Comparison of ENCODE assay signal across 12 cellular contexts in the genomic region with DNA sequence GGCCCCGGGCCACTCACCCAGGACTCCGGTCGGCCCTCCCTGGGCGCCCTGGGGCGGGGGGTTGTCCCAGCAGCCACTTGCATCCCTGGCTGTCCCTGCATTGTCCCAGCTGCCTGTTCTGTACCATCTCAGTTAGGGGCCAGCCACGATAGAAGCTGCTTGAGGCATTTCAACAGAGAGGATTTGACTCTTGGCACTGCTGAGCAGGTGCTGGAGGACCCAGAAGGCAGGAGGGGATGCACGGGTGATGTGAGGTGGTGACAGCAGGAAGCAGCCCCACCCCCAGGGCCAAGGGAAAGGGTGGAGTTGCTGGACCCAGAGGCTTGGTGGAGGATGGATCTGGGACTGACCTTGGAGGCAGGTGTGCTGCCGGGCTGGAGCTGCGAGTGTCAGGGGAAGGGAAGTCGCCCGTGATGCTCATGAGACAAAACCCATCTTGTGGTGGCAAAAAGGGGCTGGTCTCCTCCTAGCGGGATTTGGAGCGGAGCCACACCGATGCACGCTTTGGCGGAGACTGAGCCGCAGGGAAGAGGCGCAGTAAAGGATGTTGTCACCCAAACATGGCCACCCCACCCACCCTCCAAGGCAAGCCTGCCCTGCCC.
DNase-seq lines count a peak whose midpoint lies in the region; ATAC-seq and TF ChIP-seq lines count a peak whose summit lies in the region.
"Had no signal": no experiment of that assay in that cellular context is flagged by ENCODE, and none has a peak within 500 bp of the region (broad histone marks: within the 10 kb centered on the region; RNA-seq: fewer than 3 reads in every experiment).

No MANE protein-coding gene starts in this region.

- intact Hi-C loops in activated naive CD4-positive, alpha-beta T cell treated with anti-CD3 and anti-CD28 coated beads for 36 hours (cut with micrococcal nuclease) = no loop called here

- H3K36me3 Mint-ChIP-seq in activated naive CD4-positive, alpha-beta T cell treated with anti-CD3 and anti-CD28 coated beads for 36 hours (ENCODE audit: low read depth) = no peaks in the 10 kb centered on the region
- H3K36me3 Mint-ChIP-seq in chondrocyte (ENCODE audit: low read depth) (no peaks in the 10 kb centered on the region), progenitor cell of endocrine pancreas (ENCODE audit: insufficient read depth) (no peaks in the 10 kb centered on the region)
- H3K36me3 Mint-ChIP-seq: CD4-positive, CD25-positive, alpha-beta regulatory T cell; IgD-negative memory B cell had no signal

- peak; percentile 3 for DNase-seq in activated naive CD4-positive, alpha-beta T cell treated with anti-CD3 and anti-CD28 coated beads for 36 hours
- DNase-seq in activated naive CD4-positive, alpha-beta T cell (lab: John Stamatoyannopoulos, UW) = no peak
- DNase-seq in NCI-H1105 treated with DMSO at 0.1 percent for 48 hours (lab: John Stamatoyannopoulos, UW) (peak; percentile 66), chondrocyte (ENCODE audit: low spot score) (peak; percentile 62), progenitor cell of endocrine pancreas (ENCODE audit: low spot score, unreplicated experiment) (peak; percentile 5), ACHN (no peak)
- DNase-seq: CD4-positive, CD25-positive, alpha-beta regulatory T cell; GOT3; NCI-H1436 had no signal

- H3K27ac Mint-ChIP-seq in activated naive CD4-positive, alpha-beta T cell treated with anti-CD3 and anti-CD28 coated beads for 36 hours = no peak overlapping the region
- H3K27ac Mint-ChIP-seq in chondrocyte (ENCODE audit: unreplicated experiment) (no peak overlapping the region), progenitor cell of endocrine pancreas (no peak overlapping the region)
- H3K27ac Mint-ChIP-seq: CD4-positive, CD25-positive, alpha-beta regulatory T cell; IgD-negative memory B cell had no signal

- no peak for ATAC-seq in GM21723 (IDR thresholded peaks at IDR 0.05; ENCODE audit: unreplicated experiment)
- no peak for ATAC-seq in GM19023 (IDR thresholded peaks at IDR 0.05; ENCODE audit: unreplicated experiment)

- in situ Hi-C loops in ACHN (cut with HindIII; ENCODE audit: low pct_ligation_motif_present, low pct_unique_long_range_greater_than_20kb, low sequenced_read_pairs) = no loop called here

- TF ChIP-seq CTCF in chondrocyte (IDR thresholded peaks at IDR 0.05) = no peak
- no peak for TF ChIP-seq CTCF in progenitor cell of endocrine pancreas (IDR thresholded peaks at IDR 0.05; ENCODE audit: unreplicated experiment)

- no peak overlapping the region for H3K4me3 Mint-ChIP-seq in activated naive CD4-positive, alpha-beta T cell treated with anti-CD3 and anti-CD28 coated beads for 36 hours
- H3K4me3 Mint-ChIP-seq in chondrocyte (ENCODE audit: unreplicated experiment) (no peak overlapping the region), progenitor cell of endocrine pancreas (ENCODE audit: low read depth) (no peak overlapping the region)
- H3K4me3 Mint-ChIP-seq: CD4-positive, CD25-positive, alpha-beta regulatory T cell; IgD-negative memory B cell had no signal

- CTCF ChIA-PET in activated naive CD4-positive, alpha-beta T cell treated with anti-CD3 and anti-CD28 coated beads for 36 hours (lab: Charles Lee) = interaction anchor here (0.7 to 2.5 kb wide), 2 partner anchors 95 to 185 kb away, joined by 3 to 12 read pairs; no protein-coding TSS in a partner anchor

- no peaks in the 10 kb centered on the region for H3K27me3 Mint-ChIP-seq in activated naive CD4-positive, alpha-beta T cell treated with anti-CD3 and anti-CD28 coated beads for 36 hours (ENCODE audit: low read depth)
- peaks cover 26% of the 10 kb centered on the region for H3K27me3 Mint-ChIP-seq in chondrocyte (ENCODE audit: low read depth)
- H3K27me3 Mint-ChIP-seq in progenitor cell of endocrine pancreas = peaks cover 24% of the 10 kb centered on the region
- H3K27me3 Mint-ChIP-seq: CD4-positive, CD25-positive, alpha-beta regulatory T cell had no signal

- no peaks in the 10 kb centered on the region for H3K9me3 Mint-ChIP-seq in activated naive CD4-positive, alpha-beta T cell treated with anti-CD3 and anti-CD28 coated beads for 36 hours
- H3K9me3 Mint-ChIP-seq in chondrocyte (ENCODE audit: low read depth) (no peaks in the 10 kb centered on the region), progenitor cell of endocrine pancreas (ENCODE audit: low read depth) (no peaks in the 10 kb centered on the region)
- H3K9me3 Mint-ChIP-seq: CD4-positive, CD25-positive, alpha-beta regulatory T cell had no signal

- H3K4me1 Mint-ChIP-seq in activated naive CD4-positive, alpha-beta T cell treated with anti-CD3 and anti-CD28 coated beads for 36 hours (ENCODE audit: low read depth) = no peaks in the 10 kb centered on the region
- peaks cover 7% of the 10 kb centered on the region for H3K4me1 Mint-ChIP-seq in chondrocyte (ENCODE audit: low read depth)
- H3K4me1 Mint-ChIP-seq in progenitor cell of endocrine pancreas (ENCODE audit: low read depth) = peaks cover 33% of the 10 kb centered on the region

Comparison
In these comparisons a context has a peak if more than half of its experiments do, and no peak if none do; other contexts are left out.
1. DNase-seq: peak in activated naive CD4-positive, alpha-beta T cell treated with anti-CD3 and anti-CD28 coated beads for 36 hours (single experiment), NCI-H1105 treated with DMSO at 0.1 percent for 48 hours (single experiment), chondrocyte (single experiment) and progenitor cell of endocrine pancreas (single experiment); none in activated naive CD4-positive, alpha-beta T cell (0 of 4) and ACHN (single experiment).